ENCODE assay signal across 26 cellular contexts in the genomic region with DNA sequence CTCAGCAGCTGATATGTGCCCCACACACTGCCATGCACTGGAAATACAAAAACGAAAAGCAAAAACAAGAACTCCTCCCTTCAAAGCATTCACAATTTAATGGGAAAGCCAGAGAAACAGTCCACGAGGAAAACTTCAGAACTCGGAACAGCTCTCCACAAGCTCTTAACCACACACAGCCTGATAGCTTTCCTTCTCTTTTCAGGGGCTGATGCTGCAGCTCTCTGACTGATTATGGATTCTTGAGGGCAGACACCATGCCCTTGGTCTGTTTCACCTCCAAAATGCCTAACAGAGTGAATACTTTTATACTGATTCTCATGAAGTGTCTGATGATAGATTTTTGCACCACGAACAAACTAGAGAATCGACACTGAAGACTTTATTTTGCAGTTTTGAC.
"Had no signal": no experiment of that assay in that cellular context is flagged by ENCODE, and none has a peak within 500 bp of the region (broad histone marks: within the 10 kb centered on the region; RNA-seq: fewer than 3 reads in every experiment).

No MANE protein-coding gene starts in this region.

- H3K36me3 ChIP-seq: heart right ventricle, left ventricle myocardium inferior, ovary, tibial nerve, uterus had no signal

- H3K4me1 ChIP-seq: uterus had no signal

- H3K4me3 Mint-ChIP-seq: immature natural killer cell; mesothelial cell of epicardium; naive B cell; natural killer cell; stimulated activated memory B cell treated with anti-CD40 and anti-IgM and Interleukin-4, amounts not matched to agents 10 μg/mL and 1 μg/mL and 100 μg/mL, for 72 hours; stimulated activated naive CD8-positive, alpha-beta T cell treated with anti-CD3 and anti-CD28 coated beads, Interleukin-15, amount 100 ng/mL, for 72 hours; type B pancreatic cell had no signal

- H3K27ac ChIP-seq: heart right ventricle, hepatocyte, left ventricle myocardium inferior, ovary, tibial nerve, uterus had no signal

- DNase-seq: heart right ventricle; immature natural killer cell; kidney; left ventricle myocardium inferior; mesendoderm; naive B cell; natural killer cell; ovary; retina; right cardiac atrium; small intestine; stimulated activated CD4-positive, alpha-beta T cell treated with anti-CD3 and anti-CD28 coated beads, Interleukin-1b, Interleukin-23, amount 100 ng/mL, for 48 hours; stimulated activated CD4-positive, alpha-beta T cell treated with anti-CD3 and anti-CD28 coated beads, Interleukin-2, amount 100 ng/mL, for 48 hours; stimulated activated CD4-positive, alpha-beta T cell treated with anti-CD3 and anti-CD28 coated beads, Interleukin-4, amount 100 ng/mL, for 4 hours; stimulated activated CD8-positive, alpha-beta memory T cell treated with anti-CD3 and anti-CD28 coated beads, Interleukin-4, amount 100 ng/mL, for 48 hours; stimulated activated naive CD4-positive, alpha-beta T cell treated with Interleukin-2 at 50 U/mL for 16 hours; stimulated activated naive CD8-positive, alpha-beta T cell treated with anti-CD3 and anti-CD28 coated beads, Interleukin-15, amount 100 ng/mL, for 72 hours; substantia nigra; uterus had no signal

- H3K4me1 Mint-ChIP-seq: mesothelial cell of epicardium had no signal

- H3K9me3 Mint-ChIP-seq: immature natural killer cell; mesothelial cell of epicardium; natural killer cell; stimulated activated memory B cell treated with anti-CD40 and anti-IgM and Interleukin-4, amounts not matched to agents 10 μg/mL and 1 μg/mL and 100 μg/mL, for 72 hours; stimulated activated naive CD8-positive, alpha-beta T cell treated with anti-CD3 and anti-CD28 coated beads, Interleukin-15, amount 100 ng/mL, for 72 hours had no signal

- H3K36me3 Mint-ChIP-seq: immature natural killer cell; mesothelial cell of epicardium; natural killer cell; stimulated activated memory B cell treated with anti-CD40 and anti-IgM and Interleukin-4, amounts not matched to agents 10 μg/mL and 1 μg/mL and 100 μg/mL, for 72 hours; type B pancreatic cell had no signal

- H3K4me3 ChIP-seq: heart right ventricle, hepatocyte, left ventricle myocardium inferior, lung, ovary, tibial nerve, uterus had no signal

- H3K27me3 ChIP-seq: heart right ventricle, hepatocyte, ovary, tibial nerve, uterus had no signal

- H3K9me3 ChIP-seq: heart right ventricle, left ventricle myocardium inferior, ovary, tibial nerve, uterus had no signal

- H3K27ac Mint-ChIP-seq: immature natural killer cell; mesothelial cell of epicardium; naive B cell; natural killer cell; progenitor cell of endocrine pancreas; stimulated activated memory B cell treated with anti-CD40 and anti-IgM and Interleukin-4, amounts not matched to agents 10 μg/mL and 1 μg/mL and 100 μg/mL, for 72 hours; stimulated activated naive CD8-positive, alpha-beta T cell treated with anti-CD3 and anti-CD28 coated beads, Interleukin-15, amount 100 ng/mL, for 72 hours; type B pancreatic cell had no signal

- H3K27me3 Mint-ChIP-seq: naive B cell; progenitor cell of endocrine pancreas; stimulated activated memory B cell treated with anti-CD40 and anti-IgM and Interleukin-4, amounts not matched to agents 10 μg/mL and 1 μg/mL and 100 μg/mL, for 72 hours; stimulated activated naive CD8-positive, alpha-beta T cell treated with anti-CD3 and anti-CD28 coated beads, Interleukin-15, amount 100 ng/mL, for 72 hours; type B pancreatic cell had no signal
